Comparison of ENCODE assay signal across 27 cellular contexts in genomic region chr7:30546596-30546995, GRCh38.
"Had no signal": no experiment of that assay in that cellular context is flagged by ENCODE, and none has a peak within 500 bp of the region (broad histone marks: within the 10 kb centered on the region; RNA-seq: fewer than 3 reads in every experiment).

No MANE protein-coding gene starts in this region.

- H3K27ac Mint-ChIP-seq: progenitor cell of endocrine pancreas; stimulated activated effector memory CD8-positive, alpha-beta T cell treated with anti-CD3 and anti-CD28 coated beads, Interleukin-12 subunit alpha, Interleukin-12 subunit beta, amount 100 ng/mL, for 72 hours; stimulated activated naive B cell treated with anti-CD40 and anti-IgM and Interleukin-4, amounts not matched to agents 10 μg/mL and 1 μg/mL and 100 μg/mL, for 72 hours; stimulated activated naive CD8-positive, alpha-beta T cell treated with anti-CD3 and anti-CD28 coated beads, Interleukin-15, Interleukin-2, amounts not matched to agents 100 ng/mL and 50 ng/mL, for 24 hours had no signal

- H3K9me3 Mint-ChIP-seq: natural killer cell; nephron; stimulated activated effector memory CD8-positive, alpha-beta T cell treated with anti-CD3 and anti-CD28 coated beads, Interleukin-12 subunit alpha, Interleukin-12 subunit beta, amount 100 ng/mL, for 72 hours; stimulated activated naive B cell treated with anti-CD40 and anti-IgM and Interleukin-4, amounts not matched to agents 10 μg/mL and 1 μg/mL and 100 μg/mL, for 72 hours; stimulated activated naive CD8-positive, alpha-beta T cell treated with anti-CD3 and anti-CD28 coated beads, Interleukin-15, Interleukin-2, amounts not matched to agents 100 ng/mL and 50 ng/mL, for 24 hours had no signal

- H3K9ac ChIP-seq: parathyroid adenoma had no signal

- H3K79me2 ChIP-seq: parathyroid adenoma had no signal

- H3K9me3 ChIP-seq: ovary, psoas muscle, right lobe of liver, sigmoid colon, stomach, thoracic aorta, thyroid gland, tibial nerve, upper lobe of left lung, vagina had no signal

- H3K27ac ChIP-seq: ovary, parathyroid adenoma, psoas muscle, right lobe of liver, sigmoid colon, stomach, thoracic aorta, thyroid gland, tibial nerve, upper lobe of left lung, vagina had no signal

- H3K4me3 Mint-ChIP-seq: natural killer cell; nephron; stimulated activated effector memory CD8-positive, alpha-beta T cell treated with anti-CD3 and anti-CD28 coated beads, Interleukin-12 subunit alpha, Interleukin-12 subunit beta, amount 100 ng/mL, for 72 hours; stimulated activated naive B cell treated with anti-CD40 and anti-IgM and Interleukin-4, amounts not matched to agents 10 μg/mL and 1 μg/mL and 100 μg/mL, for 72 hours; stimulated activated naive CD8-positive, alpha-beta T cell treated with anti-CD3 and anti-CD28 coated beads, Interleukin-15, Interleukin-2, amounts not matched to agents 100 ng/mL and 50 ng/mL, for 24 hours had no signal

- H3K36me3 ChIP-seq: ovary, right lobe of liver, thoracic aorta, thyroid gland, vagina had no signal

- DNase-seq: natural killer cell; occipital lobe; ovary; posterior cingulate gyrus; psoas muscle; right lobe of liver; sigmoid colon; small intestine; stimulated activated CD4-positive, alpha-beta T cell treated with anti-CD3 and anti-CD28 coated beads, Interleukin-15, amount 100 ng/mL, for 24 hours; stimulated activated CD4-positive, alpha-beta T cell treated with anti-CD3 and anti-CD28 coated beads, Interleukin-2, amount 100 ng/mL, for 24 hours; stimulated activated CD4-positive, alpha-beta T cell treated with anti-CD3 and anti-CD28 coated beads, Interleukin-2, amount 100 ng/mL, for 48 hours; stimulated activated CD4-positive, alpha-beta T cell treated with anti-CD3 and anti-CD28 coated beads, Interleukin-4, amount 100 ng/mL, for 24 hours; stimulated activated naive B cell treated with anti-CD40 and anti-IgM and Interleukin-4, amounts not matched to agents 10 μg/mL and 1 μg/mL and 100 μg/mL, for 72 hours; stimulated activated naive CD4-positive, alpha-beta T cell treated with Interleukin-2 at 50 U/mL for 16 hours; stomach; thyroid gland; trophoblast cell; upper lobe of left lung had no signal

- H3K4me3 ChIP-seq: ovary, psoas muscle, right lobe of liver, sigmoid colon, stomach, thoracic aorta, thyroid gland, tibial nerve, upper lobe of left lung, vagina had no signal

- H3K4me1 Mint-ChIP-seq: natural killer cell; stimulated activated effector memory CD8-positive, alpha-beta T cell treated with anti-CD3 and anti-CD28 coated beads, Interleukin-12 subunit alpha, Interleukin-12 subunit beta, amount 100 ng/mL, for 72 hours had no signal

- H3K27me3 ChIP-seq: ovary, right lobe of liver, sigmoid colon, stomach, thyroid gland, tibial nerve, upper lobe of left lung, vagina had no signal

- H3K27me3 Mint-ChIP-seq: progenitor cell of endocrine pancreas; stimulated activated naive B cell treated with anti-CD40 and anti-IgM and Interleukin-4, amounts not matched to agents 10 μg/mL and 1 μg/mL and 100 μg/mL, for 72 hours; stimulated activated naive CD8-positive, alpha-beta T cell treated with anti-CD3 and anti-CD28 coated beads, Interleukin-15, Interleukin-2, amounts not matched to agents 100 ng/mL and 50 ng/mL, for 24 hours had no signal

- H2AFZ ChIP-seq: parathyroid adenoma had no signal

- ATAC-seq: natural killer cell; psoas muscle; right cardiac atrium; right lobe of liver; stimulated activated effector memory CD8-positive, alpha-beta T cell treated with anti-CD3 and anti-CD28 coated beads, Interleukin-12 subunit alpha, Interleukin-12 subunit beta, amount 100 ng/mL, for 72 hours; stimulated activated naive B cell treated with anti-CD40 and anti-IgM and Interleukin-4, amounts not matched to agents 10 μg/mL and 1 μg/mL and 100 μg/mL, for 72 hours had no signal
